In genomic region chr10:116610443-116611152, GRCh38 we compare ENCODE assay signal across 1 cellular context.
TF ChIP-seq lines count a peak whose summit lies in the region.

No MANE protein-coding gene starts in this region.

TF ChIP-seq in WTC11, 78 proteins besides CTCF, POLR2A, EP300 and RAD21 (continued from another document):
- no peak for TF ChIP-seq ESRRA (CRISPR knock-in tag; IDR thresholded peaks at IDR 0.05; ENCODE audit: borderline replicate concordance)
- no peak for TF ChIP-seq ZNF396 (CRISPR knock-in tag; IDR thresholded peaks at IDR 0.05; ENCODE audit: borderline replicate concordance)
